Comparison of ENCODE assay signal across 8 cellular contexts in genomic region chr10:114544045-114544659, GRCh38.
A peak's percentile ranks its signal among the peaks of the same experiment; 100 is the strongest.
DNase-seq lines count a peak whose midpoint lies in the region; ATAC-seq and TF ChIP-seq lines count a peak whose summit lies in the region.

No MANE protein-coding gene starts in this region.

- no peaks in the 10 kb centered on the region for H3K36me3 ChIP-seq in GM06990 (ENCODE audit: control insufficient read depth, insufficient read depth, low read length)

- no peaks in the 10 kb centered on the region for H3K27me3 ChIP-seq in GM06990 (replicated peaks; ENCODE audit: control insufficient read depth, insufficient read depth, low read length)

- no peak for TF ChIP-seq CTCF in GM06990 (IDR thresholded peaks at IDR 0.05; ENCODE audit: insufficient read depth, low read length, poor library complexity, severe bottlenecking)
- TF ChIP-seq CTCF in omental fat pad (IDR thresholded peaks at IDR 0.05) = no peak

- H3K4me3 ChIP-seq in GM06990 (replicated peaks; ENCODE audit: low read depth, low read length) = peak overlapping the region; percentile 38

- peak; percentile 67 for DNase-seq in GM06990 (ENCODE audit: extremely low read depth, insufficient read length)
- DNase-seq in NAMALWA (ENCODE audit: low spot score) = peak; percentile 64
- peak; percentile 85 for DNase-seq in activated effector memory CD4-positive, alpha-beta T cell treated with anti-CD3 and anti-CD28 coated beads, Interleukin-2, amount 50 U/mL, for 16 hours
- peak; percentile 51 for DNase-seq in stimulated activated CD4-positive, alpha-beta T cell treated with anti-CD3 and anti-CD28 coated beads, Interleukin-4, amount 100 ng/mL, for 1 hour
- no peak for DNase-seq in omental fat pad (ENCODE audit: low spot score)
- no peak for DNase-seq in NCI-H82 (lab: John Stamatoyannopoulos, UW)
- no peak for DNase-seq in NCI-H69 (lab: John Stamatoyannopoulos, UW)

- ATAC-seq in GM21786 (IDR thresholded peaks at IDR 0.05; ENCODE audit: unreplicated experiment) = peak; percentile 97
- ATAC-seq in omental fat pad (ENCODE audit: low FRiP score) = no peak

Comparison
In these comparisons a context has a peak if more than half of its experiments do, and no peak if none do; other contexts are left out.
1. DNase-seq: peak in GM06990 (single experiment), NAMALWA (single experiment), activated effector memory CD4-positive, alpha-beta T cell treated with anti-CD3 and anti-CD28 coated beads, Interleukin-2, amount 50 U/mL, for 16 hours (single experiment) and stimulated activated CD4-positive, alpha-beta T cell treated with anti-CD3 and anti-CD28 coated beads, Interleukin-4, amount 100 ng/mL, for 1 hour (single experiment); none in omental fat pad (single experiment), NCI-H82 (single experiment) and NCI-H69 (single experiment).